1 cellular context compared by ENCODE assay signal in the genomic region with DNA sequence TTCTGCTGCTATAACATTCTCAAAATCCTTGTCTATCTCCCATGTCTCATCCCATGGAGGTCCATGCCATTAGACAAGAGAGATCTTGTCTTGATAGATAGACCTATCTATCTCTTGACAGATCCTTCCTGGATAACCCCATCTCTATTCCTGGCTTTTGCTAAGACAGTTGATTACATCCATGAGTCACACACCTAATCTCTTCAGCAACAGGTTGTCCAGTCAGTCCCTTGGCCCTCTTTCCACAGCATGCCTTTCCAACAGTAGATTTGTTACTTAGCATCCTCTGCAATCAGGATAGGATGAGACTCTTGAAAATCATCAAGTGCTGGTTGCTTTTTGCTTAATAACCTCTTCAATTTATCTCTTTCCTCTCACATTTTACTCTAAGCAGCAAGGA.
TF ChIP-seq lines count a peak whose summit lies in the region.

No MANE protein-coding gene starts in this region.

TF ChIP-seq in HepG2, 621 proteins besides CTCF, POLR2A, EP300 and RAD21:
- TF ChIP-seq, protein P1, sequence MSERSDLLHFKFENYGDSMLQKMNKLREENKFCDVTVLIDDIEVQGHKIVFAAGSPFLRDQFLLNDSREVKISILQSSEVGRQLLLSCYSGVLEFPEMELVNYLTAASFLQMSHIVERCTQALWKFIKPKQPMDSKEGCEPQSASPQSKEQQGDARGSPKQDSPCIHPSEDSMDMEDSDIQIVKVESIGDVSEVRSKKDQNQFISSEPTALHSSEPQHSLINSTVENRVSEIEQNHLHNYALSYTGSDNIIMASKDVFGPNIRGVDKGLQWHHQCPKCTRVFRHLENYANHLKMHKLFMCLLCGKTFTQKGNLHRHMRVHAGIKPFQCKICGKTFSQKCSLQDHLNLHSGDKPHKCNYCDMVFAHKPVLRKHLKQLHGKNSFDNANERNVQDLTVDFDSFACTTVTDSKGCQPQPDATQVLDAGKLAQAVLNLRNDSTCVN (CRISPR knock-in tag; IDR thresholded peaks at IDR 0.05; ENCODE audit: borderline replicate concordance) = no peak
- TF ChIP-seq ZNF713 (CRISPR knock-in tag; IDR thresholded peaks at IDR 0.05) (no peak), ZSCAN21 (CRISPR knock-in tag; IDR thresholded peaks at IDR 0.05; ENCODE audit: borderline replicate concordance) (no peak), ZNF234 (CRISPR knock-in tag; conservative IDR thresholded peaks at IDR 0.05) (no peak), SATB2 (CRISPR knock-in tag; IDR thresholded peaks at IDR 0.05) (no peak), ZNF691 (CRISPR knock-in tag; IDR thresholded peaks at IDR 0.05; ENCODE audit: borderline replicate concordance, low read depth) (no peak), SMYD3 (CRISPR knock-in tag; IDR thresholded peaks at IDR 0.05) (no peak), ZBTB40 (IDR thresholded peaks at IDR 0.05) (no peak), ZBTB40 (CRISPR knock-in tag; IDR thresholded peaks at IDR 0.05) (no peak), ZFP37 (CRISPR knock-in tag; IDR thresholded peaks at IDR 0.05; ENCODE audit: borderline replicate concordance) (no peak), ZFP91 (CRISPR knock-in tag; IDR thresholded peaks at IDR 0.05; ENCODE audit: borderline replicate concordance) (no peak), CCDC6 (CRISPR knock-in tag; IDR thresholded peaks at IDR 0.05) (no peak), JDP2 (CRISPR knock-in tag; IDR thresholded peaks at IDR 0.05; ENCODE audit: borderline replicate concordance) (no peak)
- TF ChIP-seq, protein P2, sequence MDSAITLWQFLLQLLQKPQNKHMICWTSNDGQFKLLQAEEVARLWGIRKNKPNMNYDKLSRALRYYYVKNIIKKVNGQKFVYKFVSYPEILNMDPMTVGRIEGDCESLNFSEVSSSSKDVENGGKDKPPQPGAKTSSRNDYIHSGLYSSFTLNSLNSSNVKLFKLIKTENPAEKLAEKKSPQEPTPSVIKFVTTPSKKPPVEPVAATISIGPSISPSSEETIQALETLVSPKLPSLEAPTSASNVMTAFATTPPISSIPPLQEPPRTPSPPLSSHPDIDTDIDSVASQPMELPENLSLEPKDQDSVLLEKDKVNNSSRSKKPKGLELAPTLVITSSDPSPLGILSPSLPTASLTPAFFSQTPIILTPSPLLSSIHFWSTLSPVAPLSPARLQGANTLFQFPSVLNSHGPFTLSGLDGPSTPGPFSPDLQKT (CRISPR knock-in tag; IDR thresholded peaks at IDR 0.05; ENCODE audit: borderline replicate concordance) = no peak
